12 cellular contexts compared by ENCODE assay signal in the genomic region with DNA sequence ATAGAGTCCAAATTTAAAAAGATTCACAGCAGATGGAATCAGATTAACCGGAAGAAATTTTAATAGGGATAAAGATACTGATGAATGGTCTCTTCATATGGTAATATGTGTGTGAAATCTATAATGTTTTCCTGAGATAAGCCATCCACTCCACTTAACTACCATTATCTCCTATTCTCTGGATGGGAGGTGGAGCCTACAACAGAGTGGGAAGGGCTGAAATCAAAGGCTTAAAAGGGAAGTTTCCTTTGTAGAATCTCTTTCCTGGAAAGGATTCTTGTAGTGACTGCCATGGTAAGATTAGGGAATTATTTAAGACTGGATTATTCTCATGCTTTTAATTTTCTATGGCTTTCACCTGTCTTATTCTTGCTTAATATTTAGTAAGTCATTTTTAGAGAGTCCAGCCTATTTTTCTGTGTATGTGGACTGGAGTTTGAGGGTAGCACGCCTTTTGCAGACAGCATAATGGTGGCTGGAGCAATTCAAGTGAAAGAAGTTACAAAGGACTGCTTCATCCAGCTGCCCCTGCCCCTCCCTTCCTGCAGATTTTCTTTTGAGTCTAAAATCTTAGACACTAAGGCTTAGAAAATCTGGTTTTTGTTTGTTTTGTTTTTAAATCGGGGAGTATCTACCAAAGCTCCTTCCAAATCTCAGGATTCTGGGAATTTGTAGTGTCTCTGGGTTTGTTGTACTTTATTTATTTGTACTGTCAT. TPM values are rescaled to one million over a fixed set of nuclear protein-coding genes. Genes with fewer than 3 reads are reported as not detected.
DNase-seq lines count a peak whose midpoint lies in the region; ATAC-seq lines count a peak whose summit lies in the region.
"Had no signal": no experiment of that assay in that cellular context is flagged by ENCODE, and none has a peak within 500 bp of the region (broad histone marks: within the 10 kb centered on the region; RNA-seq: fewer than 3 reads in every experiment).

No MANE protein-coding gene starts in this region.

- H3K27me3 ChIP-seq in iPS DF 6.9 (ENCODE audit: control insufficient read depth, insufficient read depth, low read length): no peaks in the 10 kb centered on the region
- H3K27me3 ChIP-seq: pancreas had no signal

- WGBS in iPS DF 6.9 (ENCODE audit: insufficient coverage, insufficient read length): no CpG with 5 or more reads among the region's 3 CpGs

- H3K4me1 Mint-ChIP-seq in activated CD4-positive, alpha-beta memory T cell treated with anti-CD3 and anti-CD28 coated beads for 36 hours (ENCODE audit: low read depth): peaks cover 60% of the 10 kb centered on the region

- no peak overlapping the region; the same call in 1 of the 2 replicates for H3K4me3 ChIP-seq in iPS DF 6.9 (ENCODE audit: low read length)
- H3K4me3 ChIP-seq: pancreas had no signal

- POLR2A ChIA-PET in activated CD4-positive, alpha-beta memory T cell treated with anti-CD3 and anti-CD28 coated beads for 36 hours (lab: Charles Lee): no interaction called here

- H3K36me3 ChIP-seq in iPS DF 6.9 (ENCODE audit: control insufficient read depth, insufficient read depth, low read length): peaks cover 3% of the 10 kb centered on the region; the same call in 1 of the 2 replicates

- H3K27ac Mint-ChIP-seq in activated CD4-positive, alpha-beta memory T cell treated with anti-CD3 and anti-CD28 coated beads for 36 hours: peak overlapping the region; percentile 23

- no peaks in the 10 kb centered on the region for H3K27me3 Mint-ChIP-seq in activated CD4-positive, alpha-beta memory T cell treated with anti-CD3 and anti-CD28 coated beads for 36 hours

- H3K9me3 ChIP-seq in iPS DF 6.9 (ENCODE audit: control insufficient read depth, insufficient read depth, low read length): no peaks in the 10 kb centered on the region
- H3K9me3 ChIP-seq: pancreas had no signal

- peak overlapping the region; percentile 88 for H3K27ac ChIP-seq in iPS DF 6.9 (ENCODE audit: low read length)

- peaks cover 32% of the 10 kb centered on the region for H3K36me3 Mint-ChIP-seq in activated CD4-positive, alpha-beta memory T cell treated with anti-CD3 and anti-CD28 coated beads for 36 hours

- DNase-seq in COLO829 (ENCODE audit: low spot score) (peak; percentile 15), iPS DF 6.9 (ENCODE audit: low read depth, low spot score) (no peak), pons (ENCODE audit: low spot score) (peak; percentile 70), RPMI8226 (no peak), GOT3 (lab: John Stamatoyannopoulos, UW) (no peak), SK-N-DZ (ENCODE audit: low spot score) (no peak)
- DNase-seq in activated CD4-positive, alpha-beta memory T cell treated with anti-CD3 and anti-CD28 coated beads for 36 hours: no peak
- DNase-seq: NCI-H1694, pancreas had no signal

- CTCF ChIA-PET in activated CD4-positive, alpha-beta memory T cell treated with anti-CD3 and anti-CD28 coated beads for 36 hours (lab: Charles Lee): interaction anchor here (1.4 kb wide), 1 partner anchor 107 kb away, joined by 4 read pairs; the partner anchor contains the start of gene SLC35B1

- intact Hi-C loops in activated CD4-positive, alpha-beta memory T cell treated with anti-CD3 and anti-CD28 coated beads for 36 hours (cut with micrococcal nuclease): no loop called here

- no peak overlapping the region for H3K4me3 Mint-ChIP-seq in activated CD4-positive, alpha-beta memory T cell treated with anti-CD3 and anti-CD28 coated beads for 36 hours
- H3K4me3 Mint-ChIP-seq: T-helper 2 cell treated with Interferon-gamma antibody and Interleukin-4, amounts not matched to agents 5 μg/mL and 100 μg/mL, for 36 hours had no signal

- ATAC-seq in GM21619 (IDR thresholded peaks at IDR 0.05; ENCODE audit: unreplicated experiment): no peak

- H3K9me3 Mint-ChIP-seq in activated CD4-positive, alpha-beta memory T cell treated with anti-CD3 and anti-CD28 coated beads for 36 hours: no peaks in the 10 kb centered on the region
- H3K9me3 Mint-ChIP-seq: T-helper 2 cell treated with Interferon-gamma antibody and Interleukin-4, amounts not matched to agents 5 μg/mL and 100 μg/mL, for 36 hours had no signal

- H3K4me1 ChIP-seq in iPS DF 6.9 (ENCODE audit: control insufficient read depth, insufficient read depth, low read length): peaks cover 4% of the 10 kb centered on the region

RNA-seq across cellular contexts. Expression of gene KAT7, which starts 26.5 kb away (rescaled TPM):
- 10 to 100 TPM; 60.5 to 65.8 TPM for total RNA-seq in activated CD4-positive, alpha-beta memory T cell treated with anti-CD3 and anti-CD28 coated beads for 36 hours
- 30.9 and 32.5 TPM in 2 replicates for polyA plus RNA-seq in SK-N-DZ (2014; cell fraction: cytosol; rRNA removed)
- 21.1 and 30.8 TPM in 2 replicates for polyA plus RNA-seq in SK-N-DZ (2014; cell fraction: nucleus; rRNA removed)

RNA-seq across cellular contexts. Expression of gene TAC4, which starts 32.9 kb away (rescaled TPM):
- not detected for total RNA-seq in activated CD4-positive, alpha-beta memory T cell treated with anti-CD3 and anti-CD28 coated beads for 36 hours
- polyA plus RNA-seq in SK-N-DZ (2014; cell fraction: cytosol; rRNA removed): not detected in 2 replicates
- not detected in 2 replicates for polyA plus RNA-seq in SK-N-DZ (2014; cell fraction: nucleus; rRNA removed)
- total RNA-seq: OCI-LY7, pancreas had no signal
- polyA plus RNA-seq: pancreas had no signal

RNA-seq across cellular contexts. Expression of gene FAM117A, which starts 51.0 kb away (rescaled TPM):
- total RNA-seq in activated CD4-positive, alpha-beta memory T cell treated with anti-CD3 and anti-CD28 coated beads for 36 hours: 10 to 100 TPM; 20.9 to 21.6 TPM
- polyA plus RNA-seq in SK-N-DZ (2014; cell fraction: cytosol; rRNA removed): 7.5 and 9.1 TPM in 2 replicates
- 4.7 and 18.3 TPM in 2 replicates for polyA plus RNA-seq in SK-N-DZ (2014; cell fraction: nucleus; rRNA removed)

Comparison
In these comparisons a context has a peak if more than half of its experiments do, and no peak if none do; other contexts are left out.
1. DNase-seq: peak in COLO829 (single experiment) and pons (single experiment); none in activated CD4-positive, alpha-beta memory T cell treated with anti-CD3 and anti-CD28 coated beads for 36 hours (single experiment), iPS DF 6.9 (single experiment), RPMI8226 (single experiment), GOT3 (single experiment) and SK-N-DZ (single experiment).